ENCODE assay signal across 12 cellular contexts in the genomic region with DNA sequence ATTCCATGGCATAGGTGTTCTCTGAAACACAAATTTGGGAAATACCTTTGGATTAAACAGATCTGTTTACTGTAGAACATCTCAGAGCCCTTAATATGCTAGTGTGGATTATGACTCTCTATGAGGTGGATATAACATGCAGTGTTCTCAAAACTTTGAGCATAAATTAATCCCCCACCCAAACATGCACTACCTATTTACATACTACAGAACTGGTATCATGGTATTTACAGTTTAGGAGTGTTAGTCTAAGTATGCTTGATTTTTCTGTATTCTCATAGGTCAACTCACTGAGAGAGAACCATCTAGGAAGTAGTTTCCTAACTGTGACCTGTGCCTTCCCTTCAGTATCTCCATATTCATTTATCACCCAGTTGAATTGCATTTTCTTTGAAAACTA. TPM values are rescaled to one million over a fixed set of nuclear protein-coding genes. Genes with fewer than 3 reads are reported as not detected.
DNase-seq lines count a peak whose midpoint lies in the region; ATAC-seq and TF ChIP-seq lines count a peak whose summit lies in the region.
"Had no signal": no experiment of that assay in that cellular context is flagged by ENCODE, and none has a peak within 500 bp of the region (broad histone marks: within the 10 kb centered on the region; RNA-seq: fewer than 3 reads in every experiment).

No MANE protein-coding gene starts in this region.

- peaks cover 29% of the 10 kb centered on the region for H3K4me1 Mint-ChIP-seq in activated CD8-positive, alpha-beta memory T cell treated with anti-CD3 and anti-CD28 coated beads, Interleukin-2, amount 10 ng/mL, durations not matched to agents 7 days and 5 days
- H3K4me1 Mint-ChIP-seq in stimulated activated effector memory CD8-positive, alpha-beta T cell treated with anti-CD3 and anti-CD28 coated beads, Interleukin-12 subunit alpha, Interleukin-12 subunit beta, amount 100 ng/mL, for 72 hours, result peaks cover 23% of the 10 kb centered on the region
- H3K4me1 Mint-ChIP-seq in type B pancreatic cell (ENCODE audit: unreplicated experiment), result peaks cover 10% of the 10 kb centered on the region

- no peaks in the 10 kb centered on the region for H3K27me3 Mint-ChIP-seq in activated CD8-positive, alpha-beta memory T cell treated with anti-CD3 and anti-CD28 coated beads, Interleukin-2, amount 10 ng/mL, durations not matched to agents 7 days and 5 days
- no peaks in the 10 kb centered on the region for H3K27me3 Mint-ChIP-seq in type B pancreatic cell

- no peak for TF ChIP-seq POLR2A in Peyer's patch (IDR thresholded peaks at IDR 0.05)

- no peaks in the 10 kb centered on the region for H3K9me3 Mint-ChIP-seq in activated CD8-positive, alpha-beta memory T cell treated with anti-CD3 and anti-CD28 coated beads, Interleukin-2, amount 10 ng/mL, durations not matched to agents 7 days and 5 days (ENCODE audit: low read depth)
- no peaks in the 10 kb centered on the region for H3K9me3 Mint-ChIP-seq in stimulated activated effector memory CD8-positive, alpha-beta T cell treated with anti-CD3 and anti-CD28 coated beads, Interleukin-12 subunit alpha, Interleukin-12 subunit beta, amount 100 ng/mL, for 72 hours
- H3K9me3 Mint-ChIP-seq in type B pancreatic cell, result no peaks in the 10 kb centered on the region

- H3K4me3 ChIP-seq in Peyer's patch, result no peak overlapping the region
- no peak overlapping the region for H3K4me3 ChIP-seq in effector memory CD4-positive, alpha-beta T cell (ENCODE audit: insufficient read depth, low read depth, low read length, poor library complexity, severe bottlenecking)
- H3K4me3 ChIP-seq in psoas muscle, result no peak overlapping the region
- H3K4me3 ChIP-seq: left lung had no signal

- H3K4me1 ChIP-seq in Peyer's patch (peaks cover 0 to 6% (median 0%) of the 10 kb centered on the region in 4 donors), psoas muscle (no peaks in the 10 kb centered on the region)
- H3K4me1 ChIP-seq in effector memory CD4-positive, alpha-beta T cell (ENCODE audit: control insufficient read depth, insufficient read depth, low read length, poor library complexity, severe bottlenecking), result peaks cover 29% of the 10 kb centered on the region

- intact Hi-C loops in psoas muscle (cut with DNase I), result loop anchor here in 1 of 2 donors (5.0 kb wide), 1 partner anchor 253 kb away; no protein-coding TSS in a partner anchor

- peaks cover 28% of the 10 kb centered on the region for H3K36me3 Mint-ChIP-seq in activated CD8-positive, alpha-beta memory T cell treated with anti-CD3 and anti-CD28 coated beads, Interleukin-2, amount 10 ng/mL, durations not matched to agents 7 days and 5 days
- peaks cover 43% of the 10 kb centered on the region for H3K36me3 Mint-ChIP-seq in stimulated activated effector memory CD8-positive, alpha-beta T cell treated with anti-CD3 and anti-CD28 coated beads, Interleukin-12 subunit alpha, Interleukin-12 subunit beta, amount 100 ng/mL, for 72 hours
- H3K36me3 Mint-ChIP-seq in type B pancreatic cell, result peaks cover 12% of the 10 kb centered on the region

- peaks cover 0 to 46% (median 0%) of the 10 kb centered on the region in 3 donors for H3K36me3 ChIP-seq in Peyer's patch
- peaks cover 7% of the 10 kb centered on the region for H3K36me3 ChIP-seq in effector memory CD4-positive, alpha-beta T cell (ENCODE audit: control insufficient read depth, insufficient read depth, low read length)
- H3K36me3 ChIP-seq in psoas muscle (ENCODE audit: insufficient read depth in 1 of 2, low read depth in 1 of 2), result peaks cover 3 to 58% of the 10 kb centered on the region in 2 donors

- DNase-seq in activated CD8-positive, alpha-beta memory T cell treated with anti-CD3 and anti-CD28 coated beads, Interleukin-2, amount 10 ng/mL, durations not matched to agents 7 days and 5 days, result no peak
- no peak for DNase-seq in activated CD8-positive, alpha-beta memory T cell treated with anti-CD3 and anti-CD28 coated beads, Interleukin-2, amount 50 U/mL, for 48 hours
- no peak for DNase-seq in Peyer's patch
- DNase-seq in effector memory CD4-positive, alpha-beta T cell, result no peak
- DNase-seq in stimulated activated effector memory CD8-positive, alpha-beta T cell treated with anti-CD3 and anti-CD28 coated beads, Interleukin-12 subunit alpha, Interleukin-12 subunit beta, amount 100 ng/mL, for 72 hours (ENCODE audit: low spot score in 2 of 2), result no peak
- DNase-seq in type B pancreatic cell (ENCODE audit: extremely low spot score, unreplicated experiment), result no peak
- DNase-seq in psoas muscle, result no peak
- DNase-seq: DMS53, left lung, occipital lobe, T1000 had no signal

- TF ChIP-seq CTCF in Peyer's patch (IDR thresholded peaks at IDR 0.05) (no peak), type B pancreatic cell (conservative IDR thresholded peaks at IDR 0.05) (no peak), psoas muscle (IDR thresholded peaks at IDR 0.05) (no peak)

- H3K27ac ChIP-seq in Peyer's patch (peak overlapping the region in 3 of 4 donors; percentile 10 to 50 (median 35)), psoas muscle (no peak overlapping the region)
- H3K27ac ChIP-seq in effector memory CD4-positive, alpha-beta T cell (ENCODE audit: insufficient read depth, low read length, poor library complexity, severe bottlenecking), result peak overlapping the region; percentile 54

- CTCF ChIA-PET in activated CD8-positive, alpha-beta memory T cell treated with anti-CD3 and anti-CD28 coated beads, Interleukin-2, amount 10 ng/mL, durations not matched to agents 7 days and 5 days (lab: Charles Lee), result no interaction called here

- ATAC-seq in activated CD8-positive, alpha-beta memory T cell treated with anti-CD3 and anti-CD28 coated beads, Interleukin-2, amount 10 ng/mL, durations not matched to agents 7 days and 5 days, result peak; percentile 20
- peak; percentile 83 for ATAC-seq in stimulated activated effector memory CD8-positive, alpha-beta T cell treated with anti-CD3 and anti-CD28 coated beads, Interleukin-12 subunit alpha, Interleukin-12 subunit beta, amount 100 ng/mL, for 72 hours
- no peak for ATAC-seq in HG02678 (IDR thresholded peaks at IDR 0.05; ENCODE audit: unreplicated experiment)
- ATAC-seq in psoas muscle, result no peak

- H3K27me3 ChIP-seq in Peyer's patch (no peaks in the 10 kb centered on the region), psoas muscle (ENCODE audit: insufficient read depth in 3 of 3, low read length in 2 of 3) (no peaks in the 10 kb centered on the region)
- H3K27me3 ChIP-seq in effector memory CD4-positive, alpha-beta T cell (replicated peaks; ENCODE audit: control insufficient read depth, insufficient read depth, low read length, poor library complexity, severe bottlenecking), result no peaks in the 10 kb centered on the region
- H3K27me3 ChIP-seq: left lung had no signal

- H3K27ac Mint-ChIP-seq in activated CD8-positive, alpha-beta memory T cell treated with anti-CD3 and anti-CD28 coated beads, Interleukin-2, amount 10 ng/mL, durations not matched to agents 7 days and 5 days, result peak overlapping the region; percentile 89
- H3K27ac Mint-ChIP-seq in stimulated activated effector memory CD8-positive, alpha-beta T cell treated with anti-CD3 and anti-CD28 coated beads, Interleukin-12 subunit alpha, Interleukin-12 subunit beta, amount 100 ng/mL, for 72 hours, result peak overlapping the region; percentile 76
- H3K27ac Mint-ChIP-seq in type B pancreatic cell, result no peak overlapping the region

- H3K4me3 Mint-ChIP-seq in activated CD8-positive, alpha-beta memory T cell treated with anti-CD3 and anti-CD28 coated beads, Interleukin-2, amount 10 ng/mL, durations not matched to agents 7 days and 5 days, result peak overlapping the region; percentile 26
- peak overlapping the region; percentile 16 for H3K4me3 Mint-ChIP-seq in stimulated activated effector memory CD8-positive, alpha-beta T cell treated with anti-CD3 and anti-CD28 coated beads, Interleukin-12 subunit alpha, Interleukin-12 subunit beta, amount 100 ng/mL, for 72 hours
- no peak overlapping the region for H3K4me3 Mint-ChIP-seq in type B pancreatic cell

- H3K9me3 ChIP-seq in Peyer's patch (no peaks in the 10 kb centered on the region), psoas muscle (no peaks in the 10 kb centered on the region)
- no peaks in the 10 kb centered on the region for H3K9me3 ChIP-seq in effector memory CD4-positive, alpha-beta T cell (ENCODE audit: control insufficient read depth, low read length)
- H3K9me3 ChIP-seq: left lung had no signal

RNA-seq across cellular contexts. Expression of a gene that starts 30.9 kb away (rescaled TPM):
- 10 to 100 TPM; 36.8 to 47.5 TPM for total RNA-seq in activated CD8-positive, alpha-beta memory T cell treated with anti-CD3 and anti-CD28 coated beads, Interleukin-2, amount 10 ng/mL, durations not matched to agents 7 days and 5 days
- total RNA-seq in Peyer's patch, result 10 to 100 TPM; 22.1 to 57.8 (median 36.0) TPM
- 51.5 and 53.1 TPM in 2 replicates for total RNA-seq in type B pancreatic cell (ENCODE audit: low replicate concordance)
- 10 to 100 TPM; 10.2 to 15.0 (median 12.3) TPM for total RNA-seq in psoas muscle
- polyA plus RNA-seq in psoas muscle, result 1 to 10 TPM; 3.2 to 9.0 (median 3.4) TPM

RNA-seq across cellular contexts. Expression of a gene that starts 41.8 kb away (rescaled TPM):
- 10 to 100 TPM; 19.5 to 19.8 TPM for total RNA-seq in activated CD8-positive, alpha-beta memory T cell treated with anti-CD3 and anti-CD28 coated beads, Interleukin-2, amount 10 ng/mL, durations not matched to agents 7 days and 5 days
- total RNA-seq in Peyer's patch, result 10 to 100 TPM; 18.9 to 61.9 (median 19.9) TPM
- 21.1 and 22.4 TPM in 2 replicates for total RNA-seq in type B pancreatic cell (ENCODE audit: low replicate concordance)
- total RNA-seq in psoas muscle, result 10 to 100 TPM in 2 of 4 donors, 1 to 10 TPM in 2; 6.3 to 11.9 (median 9.0) TPM
- polyA plus RNA-seq in psoas muscle, result 10 to 100 TPM in 2 of 3 donors, 1 to 10 TPM in 1; 8.3 to 16.6 (median 10.4) TPM

RNA-seq across cellular contexts. Expression of a gene that starts 48.2 kb away (rescaled TPM):
- total RNA-seq in activated CD8-positive, alpha-beta memory T cell treated with anti-CD3 and anti-CD28 coated beads, Interleukin-2, amount 10 ng/mL, durations not matched to agents 7 days and 5 days, result 100 to 1,000 TPM; 138 to 139 TPM
- total RNA-seq in Peyer's patch (1 to 10 TPM; 1.4 to 7.4 (median 4.5) TPM), type B pancreatic cell (ENCODE audit: low replicate concordance) (17.0 and 45.9 TPM in 2 replicates), psoas muscle (under 1 TPM in 3 of 4 donors, not detected in 1; 0.15 to 0.37 (median 0.24) TPM)
- under 1 TPM in 2 of 3 donors, not detected in 1; 0.42 TPM for polyA plus RNA-seq in psoas muscle

Comparison
In these comparisons a context has a peak if more than half of its experiments do, and no peak if none do; other contexts are left out.
1. ATAC-seq: peak in activated CD8-positive, alpha-beta memory T cell treated with anti-CD3 and anti-CD28 coated beads, Interleukin-2, amount 10 ng/mL, durations not matched to agents 7 days and 5 days (single experiment) and stimulated activated effector memory CD8-positive, alpha-beta T cell treated with anti-CD3 and anti-CD28 coated beads, Interleukin-12 subunit alpha, Interleukin-12 subunit beta, amount 100 ng/mL, for 72 hours (single experiment); none in HG02678 (single experiment) and psoas muscle (0 of 4).